In genomic region chr2:121076885-121077549, GRCh38 we compare ENCODE assay signal across 8 cellular contexts.
DNase-seq lines count a peak whose midpoint lies in the region; ATAC-seq and TF ChIP-seq lines count a peak whose summit lies in the region.

No MANE protein-coding gene starts in this region.

- H3K27ac ChIP-seq in neural progenitor cell (no peak overlapping the region), upper lobe of right lung (no peak overlapping the region)

- H3K4me3 Mint-ChIP-seq in neural progenitor cell: no peak overlapping the region

- H3K4me3 ChIP-seq in neural progenitor cell (peak overlapping the region; percentile 37), upper lobe of right lung (no peak overlapping the region)

- H3K4me2 ChIP-seq in neural progenitor cell: peak overlapping the region; percentile 79

- peaks cover 19% of the 10 kb centered on the region for H3K27me3 Mint-ChIP-seq in neural progenitor cell (ENCODE audit: insufficient read depth, low read depth)

- DNase-seq in ELR (ENCODE audit: low read depth): peak; percentile 78
- peak; percentile 32 for DNase-seq in NCI-H526 treated with DMSO at 0.1 percent for 48 hours (lab: John Stamatoyannopoulos, UW)
- peak; percentile 11 to 22 for DNase-seq in activated CD8-positive, alpha-beta memory T cell treated with anti-CD3 and anti-CD28 coated beads for 4 hours (ENCODE audit: low read depth in 2 of 2)
- peak; percentile 88 for DNase-seq in neural progenitor cell (ENCODE audit: low spot score)
- peak; percentile 87 for DNase-seq in upper lobe of right lung

- ATAC-seq in HG02588 (IDR thresholded peaks at IDR 0.05; ENCODE audit: unreplicated experiment) (peak; percentile 63), esophagus mucosa (peak; percentile 72), upper lobe of right lung (peak; percentile 84), GM18907 (IDR thresholded peaks at IDR 0.05; ENCODE audit: unreplicated experiment) (no peak)

- H3K36me3 Mint-ChIP-seq in neural progenitor cell: no peaks in the 10 kb centered on the region

- H3K9ac ChIP-seq in neural progenitor cell: no peak overlapping the region

- H3K4me1 ChIP-seq in neural progenitor cell: peaks cover 13% of the 10 kb centered on the region
- H3K4me1 ChIP-seq in upper lobe of right lung: no peaks in the 10 kb centered on the region

- H2AFZ ChIP-seq in neural progenitor cell (replicated peaks): no peak overlapping the region

- peaks cover 43% of the 10 kb centered on the region for H3K4me1 Mint-ChIP-seq in neural progenitor cell

- H3K27ac Mint-ChIP-seq in neural progenitor cell: no peak overlapping the region

- peak; percentile 92 for TF ChIP-seq CTCF in neural progenitor cell (IDR thresholded peaks at IDR 0.05)
- TF ChIP-seq CTCF in upper lobe of right lung (IDR thresholded peaks at IDR 0.05): peak; percentile 86

- peaks cover 53% of the 10 kb centered on the region for H3K27me3 ChIP-seq in neural progenitor cell
- H3K27me3 ChIP-seq in upper lobe of right lung: peaks cover 41% of the 10 kb centered on the region

- intact Hi-C loops in upper lobe of right lung (cut with DNase I): no loop called here

- peaks cover 15% of the 10 kb centered on the region for H4K20me1 ChIP-seq in neural progenitor cell (ENCODE audit: low read depth)

- no peaks in the 10 kb centered on the region for H3K9me3 ChIP-seq in neural progenitor cell (ENCODE audit: low read depth)
- no peaks in the 10 kb centered on the region for H3K9me3 ChIP-seq in upper lobe of right lung

- H3K79me2 ChIP-seq in neural progenitor cell (ENCODE audit: low read depth): no peaks in the 10 kb centered on the region

- peaks cover 28% of the 10 kb centered on the region for H3F3A ChIP-seq in neural progenitor cell (ENCODE audit: low read depth)

- H3K9me3 Mint-ChIP-seq in neural progenitor cell: no peaks in the 10 kb centered on the region

- no peaks in the 10 kb centered on the region for H3K36me3 ChIP-seq in neural progenitor cell
- no peaks in the 10 kb centered on the region for H3K36me3 ChIP-seq in upper lobe of right lung

Comparison
In these comparisons a context has a peak if more than half of its experiments do, and no peak if none do; other contexts are left out.
1. DNase-seq: peak in every context shown above with its lines; median percentile 88 in neural progenitor cell; 87 in upper lobe of right lung; 78 in ELR; 32 in NCI-H526 treated with DMSO at 0.1 percent for 48 hours; 16 in activated CD8-positive, alpha-beta memory T cell treated with anti-CD3 and anti-CD28 coated beads for 4 hours.